Comparison of ENCODE assay signal across 11 cellular contexts in genomic region chr1:58929667-58930325, GRCh38.
DNase-seq lines count a peak whose midpoint lies in the region; ATAC-seq, FAIRE-seq and TF ChIP-seq lines count a peak whose summit lies in the region.
"Had no signal": no experiment of that assay in that cellular context is flagged by ENCODE, and none has a peak within 500 bp of the region (broad histone marks: within the 10 kb centered on the region; RNA-seq: fewer than 3 reads in every experiment).

No MANE protein-coding gene starts in this region.

- H3K4me1 ChIP-seq in K562 (replicated peaks in 1 of 2; ENCODE audit: control insufficient read depth in 2 of 2, insufficient read depth in 2 of 2, low read length in 2 of 2) (peaks cover 7 to 19% of the 10 kb centered on the region in 2 experiments), tibial nerve (peaks cover 0 to 12% (median 0%) of the 10 kb centered on the region in 4 donors)

- H2AFZ ChIP-seq in K562 (ENCODE audit: low read depth, low read length) = no peak overlapping the region

- H3K9me3 ChIP-seq in K562 (replicated peaks; ENCODE audit: control insufficient read depth, insufficient read depth, low read depth, low read length) (0 out of 2 replicates have a peak, but pooled peaks cover 3% of the 10 kb centered on the region), tibial nerve (no peaks in the 10 kb centered on the region)
- H3K9me3 ChIP-seq: BLaER1 treated with 17β-estradiol and CSF1 and Interleukin-3, amounts not matched to agents 10 nM and 100 nM had no signal

- peak; percentile 87 for FAIRE-seq in K562 (lab: Jason Lieb, UNC)
- FAIRE-seq: GM18507 had no signal

- no peaks in the 10 kb centered on the region for H3K36me3 ChIP-seq in K562 (ENCODE audit: control insufficient read depth, insufficient read depth, low read length)
- H3K36me3 ChIP-seq in tibial nerve = no peaks in the 10 kb centered on the region
- H3K36me3 ChIP-seq: BLaER1 treated with 17β-estradiol and CSF1 and Interleukin-3, amounts not matched to agents 10 nM and 100 nM had no signal

- TF ChIP-seq CTCF in K562 (IDR thresholded peaks at IDR 0.05 in 2 of 3, conservative IDR thresholded peaks at IDR 0.05 in 1 of 3; ENCODE audit: insufficient read depth in 2 of 3, low read depth in 1 of 3, low read length in 3 of 3) (no peak), tibial nerve (IDR thresholded peaks at IDR 0.05) (no peak)

- BruUV-seq in K562 (replicated peaks; lab: Mats Ljungman, UMichigan) = no TSS peak

- in situ Hi-C loops in K562 (cut with MboI) = no loop called here

- 9% methylated on average over 11 of the region's 11 CpGs for WGBS in K562 (ENCODE audit: insufficient coverage, low coverage, missing lambda C conversion rate)
- WGBS in tibial nerve, 2 donors = 91 to 93% methylated on average over 11 of the region's 11 CpGs

- H3K27ac ChIP-seq in K562 (ENCODE audit: extremely low read depth, low read depth, low read length) = no peak overlapping the region
- H3K27ac ChIP-seq in tibial nerve = no peak overlapping the region
- H3K27ac ChIP-seq: BLaER1 treated with 17β-estradiol and CSF1 and Interleukin-3, amounts not matched to agents 10 nM and 100 nM had no signal

- DNase-seq in Daoy (ENCODE audit: low read depth) (peak; percentile 87), K562 (ENCODE audit: extremely low read depth in 1 of 4, low spot score in 3 of 4) (peak; percentile 57 to 77 (median 64)), tibial nerve (ENCODE audit: low spot score in 2 of 2) (no peak), NCI-H82 treated with DMSO at 0.1 percent for 48 hours (lab: John Stamatoyannopoulos, UW; ENCODE audit: unreplicated experiment) (no peak)
- DNase-seq in activated CD4-positive, alpha-beta T cell treated with anti-CD3 and anti-CD28 coated beads for 4 hours = peak; percentile 88 to 93
- DNase-seq in stimulated activated CD4-positive, alpha-beta T cell treated with anti-CD3 and anti-CD28 coated beads, Interleukin-12 subunit alpha, Interleukin-12 subunit beta, amount 100 ng/mL, for 24 hours (ENCODE audit: low read depth in 2 of 2) = peak; percentile 24 to 39
- DNase-seq: right cardiac atrium had no signal

- peak overlapping the region in 1 of 2 experiments; percentile 24; a peak in 1 of 4 replicates for H3K9ac ChIP-seq in K562 (ENCODE audit: insufficient read depth in 1 of 2, low read depth in 2 of 2, low read length in 2 of 2)
- H3K9ac ChIP-seq: BLaER1 treated with 17β-estradiol and CSF1 and Interleukin-3, amounts not matched to agents 10 nM and 100 nM had no signal

- H3K4me2 ChIP-seq in K562 (ENCODE audit: insufficient read depth, low read length) = peak overlapping the region; percentile 1; the same call in 1 of the 2 replicates

- no peak overlapping the region for H3K4me3 ChIP-seq in K562
- H3K4me3 ChIP-seq in tibial nerve = no peak overlapping the region
- H3K4me3 ChIP-seq: BLaER1 treated with 17β-estradiol and CSF1 and Interleukin-3, amounts not matched to agents 10 nM and 100 nM had no signal

- no peaks in the 10 kb centered on the region for H3K9me1 ChIP-seq in K562 (ENCODE audit: control insufficient read depth, insufficient read depth, low read length)

- TF ChIP-seq POLR2A in K562 (conservative IDR thresholded peaks at IDR 0.05) (no peak), tibial nerve (IDR thresholded peaks at IDR 0.05) (no peak)

- H3K79me2 ChIP-seq in K562 (ENCODE audit: control insufficient read depth, insufficient read depth, low read length) = no peaks in the 10 kb centered on the region

- CTCF ChIA-PET in K562 (lab: Yijun Ruan, JAX; ENCODE audit: low intra/inter-chr PET ratio) = interaction anchor here (0.6 kb wide), 1 partner anchor 32 kb away, joined by 3 read pairs; no protein-coding TSS in a partner anchor

- peaks cover 0 to 3% of the 10 kb centered on the region in 2 experiments; a peak in 2 of 5 replicates for H3K27me3 ChIP-seq in K562 (ENCODE audit: control insufficient read depth in 2 of 2, insufficient read depth in 2 of 2, low read length in 2 of 2)
- no peaks in the 10 kb centered on the region for H3K27me3 ChIP-seq in tibial nerve
- H3K27me3 ChIP-seq: BLaER1 treated with 17β-estradiol and CSF1 and Interleukin-3, amounts not matched to agents 10 nM and 100 nM had no signal

- 0 out of 2 replicates have a peak, but pooled peaks have one; percentile 14 for TF ChIP-seq EP300 in K562 (IDR thresholded peaks at IDR 0.05; ENCODE audit: low read length)
- TF ChIP-seq EP300 in tibial nerve (IDR thresholded peaks at IDR 0.05) = no peak

- POLR2A ChIA-PET in K562 (lab: Yijun Ruan, JAX) = no interaction called here

- TF ChIP-seq RAD21 in K562 (CRISPR knock-in tag; conservative IDR thresholded peaks at IDR 0.05 in 1 of 2, IDR thresholded peaks at IDR 0.05 in 1 of 2) = peak in 1 of 2 experiments; percentile 15; a peak in 1 of 4 replicates

- intact Hi-C loops in K562 (cut with micrococcal nuclease) = no loop called here

- no peaks in the 10 kb centered on the region; the same call in 1 of the 2 replicates for H4K20me1 ChIP-seq in K562 (replicated peaks; ENCODE audit: control insufficient read depth, insufficient read depth, low read length)
- H4K20me1 ChIP-seq: BLaER1 treated with 17β-estradiol and CSF1 and Interleukin-3, amounts not matched to agents 10 nM and 100 nM had no signal

- ATAC-seq in K562 (peak; percentile 95), GM18498 (IDR thresholded peaks at IDR 0.05; ENCODE audit: unreplicated experiment) (no peak), GM18909 (IDR thresholded peaks at IDR 0.05; ENCODE audit: poor library complexity, unreplicated experiment) (no peak)
- ATAC-seq: right cardiac atrium had no signal

TF ChIP-seq in K562, 482 proteins besides CTCF, POLR2A, EP300 and RAD21 (continues in another document):
- TF ChIP-seq MITF (IDR thresholded peaks at IDR 0.05) (no peak), MEIS2 (IDR thresholded peaks at IDR 0.05; ENCODE audit: partially characterized antibody) (peak; percentile 16), ARID4B (CRISPR knock-in tag; IDR thresholded peaks at IDR 0.05) (no peak), ZNF785 (CRISPR knock-in tag; IDR thresholded peaks at IDR 0.05) (no peak), JUN (IDR thresholded peaks at IDR 0.05; ENCODE audit: borderline replicate concordance, low read depth, low read length) (peak; percentile 78), JUN (CRISPR knock-in tag; IDR thresholded peaks at IDR 0.05; ENCODE audit: borderline replicate concordance) (no peak)

Comparison
In these comparisons a context has a peak if more than half of its experiments do, and no peak if none do; other contexts are left out.
1. DNase-seq: peak in Daoy (single experiment), activated CD4-positive, alpha-beta T cell treated with anti-CD3 and anti-CD28 coated beads for 4 hours (2 of 2), K562 (4 of 4) and stimulated activated CD4-positive, alpha-beta T cell treated with anti-CD3 and anti-CD28 coated beads, Interleukin-12 subunit alpha, Interleukin-12 subunit beta, amount 100 ng/mL, for 24 hours (2 of 2); none in tibial nerve (0 of 2) and NCI-H82 treated with DMSO at 0.1 percent for 48 hours (single experiment).